ENCODE assay signal across 8 cellular contexts in the genomic region with DNA sequence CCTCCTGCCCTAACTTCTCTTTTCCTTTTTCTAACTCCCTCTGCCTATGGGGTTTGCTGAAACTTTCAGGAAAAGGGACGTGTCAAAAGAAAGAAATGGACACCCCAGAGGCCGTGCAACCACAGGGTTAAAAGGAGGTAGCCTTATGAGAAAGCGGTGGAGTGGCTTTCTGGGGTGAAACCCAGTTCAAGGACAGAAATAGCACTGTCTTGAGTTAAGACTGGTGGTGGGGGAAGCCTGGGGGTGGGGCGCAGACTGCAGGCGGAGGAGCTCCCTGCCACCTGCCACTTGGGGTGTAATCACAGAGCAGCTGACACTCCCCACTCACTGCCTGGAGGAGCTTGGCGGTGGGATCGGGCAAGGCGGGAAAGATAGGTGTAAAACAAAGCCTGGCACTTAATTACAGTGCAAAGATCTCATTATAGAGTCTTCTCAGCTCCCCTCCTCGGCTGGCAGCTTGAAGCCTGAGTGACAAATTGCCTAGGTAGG. TPM values are rescaled to one million over a fixed set of nuclear protein-coding genes. Genes with fewer than 3 reads are reported as not detected.
A peak's percentile ranks its signal among the peaks of the same experiment; 100 is the strongest.
DNase-seq lines count a peak whose midpoint lies in the region; ATAC-seq lines count a peak whose summit lies in the region.

No MANE protein-coding gene starts in this region.

- no peak overlapping the region for H3K27ac ChIP-seq in iPS-20b (ENCODE audit: low read length)

- no peak overlapping the region for H3K9ac ChIP-seq in iPS-20b (ENCODE audit: low read depth, low read length)

- H3K4me1 ChIP-seq in iPS-20b (ENCODE audit: insufficient read depth, low read length) = no peaks in the 10 kb centered on the region; the same call in 1 of the 2 replicates

- peaks cover 29% of the 10 kb centered on the region for H3K4me1 Mint-ChIP-seq in activated T-cell treated with anti-CD3 and anti-CD28 coated beads, Interleukin-2, amount 50 U/mL, for 4 hours (ENCODE audit: low read depth)
- peaks cover 13 to 22% of the 10 kb centered on the region in 2 donors for H3K4me1 Mint-ChIP-seq in stimulated activated naive B cell treated with anti-CD40 and anti-IgM and Interleukin-4, amounts not matched to agents 10 μg/mL and 1 μg/mL and 100 μg/mL, for 72 hours

- peak; percentile 65 for DNase-seq in activated CD8-positive, alpha-beta memory T cell treated with anti-CD3 and anti-CD28 coated beads for 24 hours
- DNase-seq in activated CD8-positive, alpha-beta memory T cell treated with anti-CD3 and anti-CD28 coated beads, Interleukin-2, amount 50 U/mL, for 48 hours = no peak
- DNase-seq in NCI-H1436 (lab: John Stamatoyannopoulos, UW) (peak; percentile 89), activated gamma-delta T cell (lab: John Stamatoyannopoulos, UW) (no peak), T1000 (lab: John Stamatoyannopoulos, UW) (no peak)
- peak; percentile 26 for DNase-seq in activated T-cell treated with anti-CD3 and anti-CD28 coated beads, Interleukin-2, amount 50 U/mL, for 4 hours
- no peak for DNase-seq in stimulated activated naive B cell treated with anti-CD40 and anti-IgM and Interleukin-4, amounts not matched to agents 10 μg/mL and 1 μg/mL and 100 μg/mL, for 72 hours

- peak overlapping the region; percentile 52 for H3K27ac Mint-ChIP-seq in stimulated activated naive B cell treated with anti-CD40 and anti-IgM and Interleukin-4, amounts not matched to agents 10 μg/mL and 1 μg/mL and 100 μg/mL, for 72 hours

- H3K36me3 Mint-ChIP-seq in activated T-cell treated with anti-CD3 and anti-CD28 coated beads, Interleukin-2, amount 50 U/mL, for 4 hours (ENCODE audit: insufficient read depth) = peaks cover 3% of the 10 kb centered on the region
- H3K36me3 Mint-ChIP-seq in stimulated activated naive B cell treated with anti-CD40 and anti-IgM and Interleukin-4, amounts not matched to agents 10 μg/mL and 1 μg/mL and 100 μg/mL, for 72 hours = no peaks in the 10 kb centered on the region

- H3K27me3 Mint-ChIP-seq in activated T-cell treated with anti-CD3 and anti-CD28 coated beads, Interleukin-2, amount 50 U/mL, for 4 hours (ENCODE audit: low read depth) = peaks cover 3% of the 10 kb centered on the region
- peaks cover 31 to 38% of the 10 kb centered on the region in 2 donors for H3K27me3 Mint-ChIP-seq in stimulated activated naive B cell treated with anti-CD40 and anti-IgM and Interleukin-4, amounts not matched to agents 10 μg/mL and 1 μg/mL and 100 μg/mL, for 72 hours

- no peaks in the 10 kb centered on the region for H3K36me3 ChIP-seq in iPS-20b (ENCODE audit: insufficient read depth, low read depth, low read length)

- H3K9me3 ChIP-seq in iPS-20b (ENCODE audit: insufficient read depth, low read depth, low read length) = no peaks in the 10 kb centered on the region

- peak overlapping the region; percentile 71 for H3K4me3 Mint-ChIP-seq in activated T-cell treated with anti-CD3 and anti-CD28 coated beads, Interleukin-2, amount 50 U/mL, for 4 hours
- H3K4me3 Mint-ChIP-seq in stimulated activated naive B cell treated with anti-CD40 and anti-IgM and Interleukin-4, amounts not matched to agents 10 μg/mL and 1 μg/mL and 100 μg/mL, for 72 hours = peak overlapping the region; percentile 79 to 81

- H3K9me3 Mint-ChIP-seq in activated T-cell treated with anti-CD3 and anti-CD28 coated beads, Interleukin-2, amount 50 U/mL, for 4 hours = peaks cover 16% of the 10 kb centered on the region
- peaks cover 8 to 11% of the 10 kb centered on the region in 2 donors for H3K9me3 Mint-ChIP-seq in stimulated activated naive B cell treated with anti-CD40 and anti-IgM and Interleukin-4, amounts not matched to agents 10 μg/mL and 1 μg/mL and 100 μg/mL, for 72 hours

- peak overlapping the region; percentile 65; the same call in 1 of the 2 replicates for H3K4me3 ChIP-seq in iPS-20b (ENCODE audit: low read length)

- peak in 1 of 2 donors; percentile 15 for ATAC-seq in activated T-cell treated with anti-CD3 and anti-CD28 coated beads, Interleukin-2, amount 50 U/mL, for 4 hours
- ATAC-seq in stimulated activated naive B cell treated with anti-CD40 and anti-IgM and Interleukin-4, amounts not matched to agents 10 μg/mL and 1 μg/mL and 100 μg/mL, for 72 hours (replicated peaks) = peak in 1 of 2 donors; percentile 14

- peaks cover 39% of the 10 kb centered on the region for H3K27me3 ChIP-seq in iPS-20b (ENCODE audit: insufficient read depth, low read length)

RNA-seq across cellular contexts. Expression of gene TLR5, which starts 0.8 kb away (rescaled TPM):
- total RNA-seq in activated T-cell treated with anti-CD3 and anti-CD28 coated beads, Interleukin-2, amount 50 U/mL, for 4 hours = under 1 TPM; 0.05 to 0.33 (median 0.05) TPM

Comparison
In these comparisons a context has a peak if more than half of its experiments do, and no peak if none do; other contexts are left out.
1. DNase-seq: peak in activated CD8-positive, alpha-beta memory T cell treated with anti-CD3 and anti-CD28 coated beads for 24 hours (single experiment), NCI-H1436 (single experiment) and activated T-cell treated with anti-CD3 and anti-CD28 coated beads, Interleukin-2, amount 50 U/mL, for 4 hours (single experiment); none in activated CD8-positive, alpha-beta memory T cell treated with anti-CD3 and anti-CD28 coated beads, Interleukin-2, amount 50 U/mL, for 48 hours (single experiment), stimulated activated naive B cell treated with anti-CD40 and anti-IgM and Interleukin-4, amounts not matched to agents 10 μg/mL and 1 μg/mL and 100 μg/mL, for 72 hours (single experiment), activated gamma-delta T cell (single experiment) and T1000 (single experiment).